13 cellular contexts compared by ENCODE assay signal in genomic region chr18:64330161-64330560, GRCh38.
DNase-seq lines count a peak whose midpoint lies in the region; ATAC-seq, FAIRE-seq and TF ChIP-seq lines count a peak whose summit lies in the region.
"Had no signal": no experiment of that assay in that cellular context is flagged by ENCODE, and none has a peak within 500 bp of the region (broad histone marks: within the 10 kb centered on the region; RNA-seq: fewer than 3 reads in every experiment).

No MANE protein-coding gene starts in this region.

- no peaks in the 10 kb centered on the region for H3K27me3 ChIP-seq in gastrocnemius medialis

- peak; percentile 26 for TF ChIP-seq CTCF in D721Med (IDR thresholded peaks at IDR 0.05; ENCODE audit: insufficient read depth, missing control alignments)
- peak; percentile 32 for TF ChIP-seq CTCF in GM13977 (IDR thresholded peaks at IDR 0.05; ENCODE audit: extremely low read depth, insufficient read depth, missing control alignments)
- TF ChIP-seq CTCF in gastrocnemius medialis (IDR thresholded peaks at IDR 0.05 in 4 of 5, conservative IDR thresholded peaks at IDR 0.05 in 1 of 5): no peak

- no peak overlapping the region for H3K4me3 Mint-ChIP-seq in activated T-helper 1 cell treated with anti-CD3 and anti-CD28 coated beads, Interleukin-12 subunit alpha, Interleukin-12 subunit beta, Interleukin-2, Interleukin-4 antibody, amounts not matched to agents 30 ng/mL and 10 ng/mL and 1 ng/mL, durations not matched to agents 14 hours and 24 hours and 36 hours
- H3K4me3 Mint-ChIP-seq: activated CD4-positive, alpha-beta memory T cell treated with anti-CD3 and anti-CD28 coated beads, Interleukin-2, amount 10 ng/mL, durations not matched to agents 7 days and 5 days; activated naive CD4-positive, alpha-beta T cell treated with anti-CD3 and anti-CD28 coated beads for 36 hours had no signal

- H3K9me3 Mint-ChIP-seq in activated T-helper 1 cell treated with anti-CD3 and anti-CD28 coated beads, Interleukin-12 subunit alpha, Interleukin-12 subunit beta, Interleukin-2, Interleukin-4 antibody, amounts not matched to agents 30 ng/mL and 10 ng/mL and 1 ng/mL, durations not matched to agents 14 hours and 24 hours and 36 hours: peaks cover 5% of the 10 kb centered on the region

- H3K36me3 Mint-ChIP-seq in activated T-helper 1 cell treated with anti-CD3 and anti-CD28 coated beads, Interleukin-12 subunit alpha, Interleukin-12 subunit beta, Interleukin-2, Interleukin-4 antibody, amounts not matched to agents 30 ng/mL and 10 ng/mL and 1 ng/mL, durations not matched to agents 14 hours and 24 hours and 36 hours (ENCODE audit: low read depth): no peaks in the 10 kb centered on the region

- no peaks in the 10 kb centered on the region for H3K27me3 Mint-ChIP-seq in activated T-helper 1 cell treated with anti-CD3 and anti-CD28 coated beads, Interleukin-12 subunit alpha, Interleukin-12 subunit beta, Interleukin-2, Interleukin-4 antibody, amounts not matched to agents 30 ng/mL and 10 ng/mL and 1 ng/mL, durations not matched to agents 14 hours and 24 hours and 36 hours (ENCODE audit: insufficient read depth)
- H3K27me3 Mint-ChIP-seq: activated CD4-positive, alpha-beta memory T cell treated with anti-CD3 and anti-CD28 coated beads, Interleukin-2, amount 10 ng/mL, durations not matched to agents 7 days and 5 days had no signal

- no peaks in the 10 kb centered on the region for H3K4me1 ChIP-seq in gastrocnemius medialis

- no peak overlapping the region for H3K27ac Mint-ChIP-seq in activated T-helper 1 cell treated with anti-CD3 and anti-CD28 coated beads, Interleukin-12 subunit alpha, Interleukin-12 subunit beta, Interleukin-2, Interleukin-4 antibody, amounts not matched to agents 30 ng/mL and 10 ng/mL and 1 ng/mL, durations not matched to agents 14 hours and 24 hours and 36 hours
- H3K27ac Mint-ChIP-seq: activated CD4-positive, alpha-beta memory T cell treated with anti-CD3 and anti-CD28 coated beads, Interleukin-2, amount 10 ng/mL, durations not matched to agents 7 days and 5 days; activated naive CD4-positive, alpha-beta T cell treated with anti-CD3 and anti-CD28 coated beads for 36 hours had no signal

- no peak overlapping the region for H3K4me3 ChIP-seq in gastrocnemius medialis

- DNase-seq in D721Med (ENCODE audit: insufficient read length, low spot score): no peak
- DNase-seq in GM13977 (ENCODE audit: low spot score): peak; percentile 11
- peak; percentile 62 for DNase-seq in SK-MEL-5 (ENCODE audit: low read depth, low spot score)
- DNase-seq in inferior parietal cortex (ENCODE audit: extremely low spot score): peak; percentile 6
- no peak for DNase-seq in gastrocnemius medialis
- no peak for DNase-seq in activated T-helper 1 cell treated with anti-CD3 and anti-CD28 coated beads, Interleukin-12 subunit alpha, Interleukin-12 subunit beta, Interleukin-2, Interleukin-4 antibody, amounts not matched to agents 30 ng/mL and 10 ng/mL and 1 ng/mL, durations not matched to agents 14 hours and 24 hours and 36 hours (ENCODE audit: low spot score)
- no peak for DNase-seq in central memory CD4-positive, alpha-beta T cell
- no peak for DNase-seq in AML-193 (lab: John Stamatoyannopoulos, UW)
- DNase-seq: activated CD4-positive, alpha-beta memory T cell treated with anti-CD3 and anti-CD28 coated beads, Interleukin-2, amount 10 ng/mL, durations not matched to agents 7 days and 5 days; activated naive CD4-positive, alpha-beta T cell treated with anti-CD3 and anti-CD28 coated beads for 36 hours; left colon; stimulated activated naive CD4-positive, alpha-beta T cell; SW 1271 had no signal

- H3K27ac ChIP-seq in gastrocnemius medialis: no peak overlapping the region

- H3K4me1 Mint-ChIP-seq in activated T-helper 1 cell treated with anti-CD3 and anti-CD28 coated beads, Interleukin-12 subunit alpha, Interleukin-12 subunit beta, Interleukin-2, Interleukin-4 antibody, amounts not matched to agents 30 ng/mL and 10 ng/mL and 1 ng/mL, durations not matched to agents 14 hours and 24 hours and 36 hours (ENCODE audit: low read depth): no peaks in the 10 kb centered on the region
- H3K4me1 Mint-ChIP-seq: activated CD4-positive, alpha-beta memory T cell treated with anti-CD3 and anti-CD28 coated beads, Interleukin-2, amount 10 ng/mL, durations not matched to agents 7 days and 5 days had no signal

- in situ Hi-C loops in GM13977 (cut with MboI; ENCODE audit: low pct_unique_long_range_greater_than_20kb, low sequenced_read_pairs, unreplicated experiment) (no loop called here), SK-MEL-5 (cut with HindIII; ENCODE audit: low pct_unique_long_range_greater_than_20kb, low sequenced_read_pairs) (no loop called here), gastrocnemius medialis (cut with MboI; ENCODE audit: low sequenced_read_pairs in 4 of 4) (no loop called here)

- TF ChIP-seq POLR2A in gastrocnemius medialis (IDR thresholded peaks at IDR 0.05): no peak

- intact Hi-C loops in gastrocnemius medialis (cut with DNase I; ENCODE audit: low total_unique reads): no loop called here
- intact Hi-C loops in activated T-helper 1 cell treated with anti-CD3 and anti-CD28 coated beads, Interleukin-12 subunit alpha, Interleukin-12 subunit beta, Interleukin-2, Interleukin-4 antibody, amounts not matched to agents 30 ng/mL and 10 ng/mL and 1 ng/mL, durations not matched to agents 14 hours and 24 hours and 36 hours (cut with micrococcal nuclease): no loop called here

- no peaks in the 10 kb centered on the region for H3K9me3 ChIP-seq in gastrocnemius medialis

- no peak for ATAC-seq in gastrocnemius medialis
- ATAC-seq: left colon had no signal

- H3K36me3 ChIP-seq in gastrocnemius medialis: no peaks in the 10 kb centered on the region

- FAIRE-seq in D721Med (lab: Jason Lieb, UNC): no peak

Comparison
In these comparisons a context has a peak if more than half of its experiments do, and no peak if none do; other contexts are left out.
1. DNase-seq: peak in GM13977 (single experiment), SK-MEL-5 (single experiment) and inferior parietal cortex (single experiment); none in D721Med (single experiment), gastrocnemius medialis (0 of 2), activated T-helper 1 cell treated with anti-CD3 and anti-CD28 coated beads, Interleukin-12 subunit alpha, Interleukin-12 subunit beta, Interleukin-2, Interleukin-4 antibody, amounts not matched to agents 30 ng/mL and 10 ng/mL and 1 ng/mL, durations not matched to agents 14 hours and 24 hours and 36 hours (single experiment), central memory CD4-positive, alpha-beta T cell (single experiment) and AML-193 (0 of 2).
2. CTCF ChIP-seq: peak in D721Med (single experiment) and GM13977 (single experiment); none in gastrocnemius medialis (0 of 5).